In genomic region chr18:36296591-36297418, GRCh38 we compare ENCODE assay signal across 9 cellular contexts. TPM values are rescaled to one million over a fixed set of nuclear protein-coding genes. Genes with fewer than 3 reads are reported as not detected.
DNase-seq lines count a peak whose midpoint lies in the region; ATAC-seq and TF ChIP-seq lines count a peak whose summit lies in the region.
"Had no signal": no experiment of that assay in that cellular context is flagged by ENCODE, and none has a peak within 500 bp of the region (broad histone marks: within the 10 kb centered on the region; RNA-seq: fewer than 3 reads in every experiment).

No MANE protein-coding gene starts in this region.

- H3K9ac ChIP-seq in adipocyte (ENCODE audit: low read length) = peak overlapping the region; percentile 73

- TF ChIP-seq CTCF in ovary (IDR thresholded peaks at IDR 0.05) = peak in 1 of 3 donors; percentile 41

- no peaks in the 10 kb centered on the region for H3K36me3 ChIP-seq in adipocyte (ENCODE audit: control insufficient read depth, insufficient read depth, low read length, severe bottlenecking)
- no peaks in the 10 kb centered on the region for H3K36me3 ChIP-seq in ovary

- peak overlapping the region; percentile 81 for H3K4me3 ChIP-seq in adipocyte (ENCODE audit: low read length)
- H3K4me3 ChIP-seq in ovary = peak overlapping the region; percentile 47

- 0 to 1% (median 1%) methylated on average over 47 to 50 of the region's 50 CpGs for WGBS in ovary, 3 donors

- no peak for TF ChIP-seq POLR2A in ovary (IDR thresholded peaks at IDR 0.05)

- intact Hi-C loops in Right ventricle myocardium superior (cut with DNase I) (no loop called here), ovary (cut with DNase I) (loop anchor here (2.0 to 10.0 kb wide), 9 partner anchors 148 to 518 kb away; no protein-coding TSS in a partner anchor)

- H3K4me1 ChIP-seq in adipocyte (ENCODE audit: control insufficient read depth, insufficient read depth, low read length) (no peaks in the 10 kb centered on the region), ovary (ENCODE audit: insufficient read depth) (no peaks in the 10 kb centered on the region)

- ATAC-seq in HG02588 (IDR thresholded peaks at IDR 0.05; ENCODE audit: unreplicated experiment) (peak; percentile 15), Right ventricle myocardium superior (ENCODE audit: poor library complexity) (peak; percentile 65), GM21526 (IDR thresholded peaks at IDR 0.05; ENCODE audit: low FRiP score, unreplicated experiment) (no peak)

- H3K9me3 ChIP-seq in adipocyte (ENCODE audit: control insufficient read depth, low read length) (no peaks in the 10 kb centered on the region), ovary (no peaks in the 10 kb centered on the region)

- no peak for TF ChIP-seq EP300 in ovary (IDR thresholded peaks at IDR 0.05)

- H3K27me3 ChIP-seq in adipocyte (replicated peaks; ENCODE audit: control insufficient read depth, insufficient read depth, low read length) (no peaks in the 10 kb centered on the region), ovary (no peaks in the 10 kb centered on the region)

- peak overlapping the region; percentile 51 to 71 for H3K27ac ChIP-seq in ovary

- DNase-seq in SIG-M5 treated with dmso at 0.1 percent for 504 hours (lab: John Stamatoyannopoulos, UW; ENCODE audit: unreplicated experiment) = peak; percentile 34
- no peak for DNase-seq in SIG-M5 (lab: John Stamatoyannopoulos, UW)
- peak; percentile 89 for DNase-seq in NCI-H2107 treated with DMSO at 0.1 percent for 48 hours (lab: John Stamatoyannopoulos, UW; ENCODE audit: unreplicated experiment)
- peak; percentile 87 for DNase-seq in adipocyte (ENCODE audit: low read depth)
- DNase-seq in Right ventricle myocardium superior = peak; percentile 71
- DNase-seq in ovary = peak; percentile 78 to 86 (median 84)

RNA-seq across cellular contexts. Expression of gene FHOD3, which starts 0.7 kb away (rescaled TPM):
- total RNA-seq in Right ventricle myocardium superior (317 TPM), ovary (10 to 100 TPM in 4 of 7 donors, 1 to 10 TPM in 3; 3.5 to 20.0 (median 11.0) TPM)
- 10 to 100 TPM in 1 of 2 donors, 1 to 10 TPM in 1; 5.5 to 62.5 TPM for polyA plus RNA-seq in ovary
- total RNA-seq: naive thymus-derived CD8-positive, alpha-beta T cell had no signal
- polyA plus RNA-seq: naive thymus-derived CD8-positive, alpha-beta T cell had no signal

Comparison
In these comparisons a context has a peak if more than half of its experiments do, and no peak if none do; other contexts are left out.
1. RNA of gene FHOD3, which starts 0.7 kb away (total RNA-seq): 317 TPM in Right ventricle myocardium superior (single experiment); 3.5 to 20.0 TPM in ovary; every median in the first group is over 10 times any median in the second.